Comparison of ENCODE assay signal across 1 cellular context in the genomic region with DNA sequence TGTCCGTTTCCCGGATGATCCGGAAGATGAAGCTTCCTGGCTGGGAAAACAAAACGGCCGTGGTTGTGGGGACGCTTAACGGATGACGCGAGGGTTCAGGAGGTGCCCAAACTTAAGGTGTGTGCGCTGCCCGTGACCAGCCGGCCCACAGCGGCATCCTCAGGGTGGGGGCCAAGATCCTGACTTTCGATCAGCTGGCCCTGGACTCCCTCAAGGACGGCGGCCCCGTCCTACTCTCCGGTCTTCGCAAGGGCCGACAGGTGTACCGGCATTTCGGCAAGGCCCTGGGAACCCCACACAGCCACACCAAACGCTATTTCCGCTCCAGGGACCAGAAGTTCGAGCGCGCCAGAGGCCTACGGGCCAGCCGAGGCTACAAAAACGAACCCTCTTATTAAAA.
TF ChIP-seq lines count a peak whose summit lies in the region.

No MANE protein-coding gene starts in this region.

TF ChIP-seq in H1, 55 proteins besides CTCF, POLR2A, EP300 and RAD21:
- TF ChIP-seq FOSL1 (IDR thresholded peaks at IDR 0.05; ENCODE audit: insufficient read depth, low read depth, low read length) (no peak), EGR1 (IDR thresholded peaks at IDR 0.05; ENCODE audit: borderline replicate concordance, low read depth, low read length) (no peak), SP1 (IDR thresholded peaks at IDR 0.05; ENCODE audit: low read depth, low read length) (no peak), JUND (IDR thresholded peaks at IDR 0.05; ENCODE audit: low read length) (no peak), SP4 (IDR thresholded peaks at IDR 0.05; ENCODE audit: low read length) (no peak), ATF3 (IDR thresholded peaks at IDR 0.05; ENCODE audit: insufficient read depth, low read depth, low read length) (no peak)
